ENCODE assay signal across 8 cellular contexts in genomic region chr7:74650493-74651135, GRCh38. TPM values are rescaled to one million over a fixed set of nuclear protein-coding genes. Genes with fewer than 3 reads are reported as not detected.
DNase-seq lines count a peak whose midpoint lies in the region; ATAC-seq, FAIRE-seq and TF ChIP-seq lines count a peak whose summit lies in the region.
"Not testable (repeated sequence)": the region's sequence is repeated elsewhere in the genome, so short reads cannot be mapped to it uniquely, and the experiment has no call there.

No MANE protein-coding gene starts in this region.

- peaks cover 36% of the 10 kb centered on the region for H3K4me1 Mint-ChIP-seq in activated CD4-positive, alpha-beta memory T cell treated with anti-CD3 and anti-CD28 coated beads for 36 hours (ENCODE audit: low read depth)
- H3K4me1 Mint-ChIP-seq in natural killer cell (peaks cover 13 to 14% of the 10 kb centered on the region in 2 donors), type B pancreatic cell (ENCODE audit: unreplicated experiment) (peaks cover 20% of the 10 kb centered on the region)

- H3K27me3 Mint-ChIP-seq in activated CD4-positive, alpha-beta memory T cell treated with anti-CD3 and anti-CD28 coated beads for 36 hours; natural killer cell (ENCODE audit: low read depth in 2 of 2); type B pancreatic cell: not testable (repeated sequence)

- H3K27me3 ChIP-seq in effector memory CD4-positive, alpha-beta T cell (replicated peaks; ENCODE audit: control insufficient read depth, insufficient read depth, low read length, poor library complexity, severe bottlenecking) = not testable (repeated sequence)

- intact Hi-C loops in activated CD4-positive, alpha-beta memory T cell treated with anti-CD3 and anti-CD28 coated beads for 36 hours (cut with micrococcal nuclease) = loop anchor here (1.0 kb wide), 1 partner anchor 8 kb away; no protein-coding TSS in a partner anchor
- intact Hi-C loops in natural killer cell (cut with micrococcal nuclease) = not testable (repeated sequence)

- not testable (repeated sequence) for H3K4me1 ChIP-seq in effector memory CD4-positive, alpha-beta T cell (ENCODE audit: control insufficient read depth, insufficient read depth, low read length, poor library complexity, severe bottlenecking)

- H3K36me3 ChIP-seq in effector memory CD4-positive, alpha-beta T cell (ENCODE audit: control insufficient read depth, insufficient read depth, low read length) = not testable (repeated sequence)

- not testable (repeated sequence) for H3K9me3 ChIP-seq in effector memory CD4-positive, alpha-beta T cell (ENCODE audit: control insufficient read depth, low read length)

- peak; percentile 54 for FAIRE-seq in GM18507 (lab: Jason Lieb, UNC)

- H3K4me3 ChIP-seq in effector memory CD4-positive, alpha-beta T cell (ENCODE audit: insufficient read depth, low read depth, low read length, poor library complexity, severe bottlenecking) = peak overlapping the region; percentile 37

- H3K4me3 Mint-ChIP-seq in activated CD4-positive, alpha-beta memory T cell treated with anti-CD3 and anti-CD28 coated beads for 36 hours = peak overlapping the region; percentile 69
- peak overlapping the region; percentile 86 for H3K4me3 Mint-ChIP-seq in natural killer cell
- not testable (repeated sequence) for H3K4me3 Mint-ChIP-seq in type B pancreatic cell

- POLR2A ChIA-PET in activated CD4-positive, alpha-beta memory T cell treated with anti-CD3 and anti-CD28 coated beads for 36 hours (lab: Charles Lee) = interaction anchor here (1.0 kb wide), 1 partner anchor 10 kb away, joined by 5 read pairs; no protein-coding TSS in a partner anchor

- ATAC-seq in GM21717 (IDR thresholded peaks at IDR 0.05; ENCODE audit: unreplicated experiment) (peak; percentile 27), HG03066 (IDR thresholded peaks at IDR 0.05; ENCODE audit: low read depth, unreplicated experiment) (peak; percentile 73), natural killer cell (peak; percentile 47 to 55 (median 49))

- CTCF ChIA-PET in activated CD4-positive, alpha-beta memory T cell treated with anti-CD3 and anti-CD28 coated beads for 36 hours (lab: Charles Lee) = interaction anchor here (1.0 kb wide), 2 partner anchors 45 to 84 kb away, joined by 3 to 5 read pairs; no protein-coding TSS in a partner anchor

- not testable (repeated sequence) for DNase-seq in GM18507 (ENCODE audit: extremely low spot score, insufficient read length, low read depth); effector memory CD4-positive, alpha-beta T cell; natural killer cell; type B pancreatic cell (ENCODE audit: extremely low spot score, unreplicated experiment)
- peak; percentile 55 for DNase-seq in NCI-H82 (lab: John Stamatoyannopoulos, UW)
- peak; percentile 54 for DNase-seq in activated CD4-positive, alpha-beta memory T cell treated with anti-CD3 and anti-CD28 coated beads for 36 hours

- H3K9me3 Mint-ChIP-seq in activated CD4-positive, alpha-beta memory T cell treated with anti-CD3 and anti-CD28 coated beads for 36 hours; natural killer cell; type B pancreatic cell: not testable (repeated sequence)

- TF ChIP-seq CTCF in natural killer cell (IDR thresholded peaks at IDR 0.05); type B pancreatic cell (conservative IDR thresholded peaks at IDR 0.05): not testable (repeated sequence)

- not testable (repeated sequence) for H3K36me3 Mint-ChIP-seq in activated CD4-positive, alpha-beta memory T cell treated with anti-CD3 and anti-CD28 coated beads for 36 hours; natural killer cell; type B pancreatic cell

- peak overlapping the region; percentile 68 for H3K27ac ChIP-seq in effector memory CD4-positive, alpha-beta T cell (ENCODE audit: insufficient read depth, low read length, poor library complexity, severe bottlenecking)

- peak overlapping the region; percentile 91 for H3K27ac Mint-ChIP-seq in activated CD4-positive, alpha-beta memory T cell treated with anti-CD3 and anti-CD28 coated beads for 36 hours
- peak overlapping the region; percentile 86 to 95 for H3K27ac Mint-ChIP-seq in natural killer cell
- H3K27ac Mint-ChIP-seq in type B pancreatic cell = peak overlapping the region; percentile 73

RNA-seq across cellular contexts. Expression of gene GTF2I, which starts 6.9 kb away (rescaled TPM):
- total RNA-seq in activated CD4-positive, alpha-beta memory T cell treated with anti-CD3 and anti-CD28 coated beads for 36 hours = 100 to 1,000 TPM; 113 to 116 TPM
- total RNA-seq in natural killer cell (100 to 1,000 TPM; 153 to 222 (median 188) TPM), type B pancreatic cell (ENCODE audit: low replicate concordance) (242 and 335 TPM in 2 replicates)
